In the genomic region with DNA sequence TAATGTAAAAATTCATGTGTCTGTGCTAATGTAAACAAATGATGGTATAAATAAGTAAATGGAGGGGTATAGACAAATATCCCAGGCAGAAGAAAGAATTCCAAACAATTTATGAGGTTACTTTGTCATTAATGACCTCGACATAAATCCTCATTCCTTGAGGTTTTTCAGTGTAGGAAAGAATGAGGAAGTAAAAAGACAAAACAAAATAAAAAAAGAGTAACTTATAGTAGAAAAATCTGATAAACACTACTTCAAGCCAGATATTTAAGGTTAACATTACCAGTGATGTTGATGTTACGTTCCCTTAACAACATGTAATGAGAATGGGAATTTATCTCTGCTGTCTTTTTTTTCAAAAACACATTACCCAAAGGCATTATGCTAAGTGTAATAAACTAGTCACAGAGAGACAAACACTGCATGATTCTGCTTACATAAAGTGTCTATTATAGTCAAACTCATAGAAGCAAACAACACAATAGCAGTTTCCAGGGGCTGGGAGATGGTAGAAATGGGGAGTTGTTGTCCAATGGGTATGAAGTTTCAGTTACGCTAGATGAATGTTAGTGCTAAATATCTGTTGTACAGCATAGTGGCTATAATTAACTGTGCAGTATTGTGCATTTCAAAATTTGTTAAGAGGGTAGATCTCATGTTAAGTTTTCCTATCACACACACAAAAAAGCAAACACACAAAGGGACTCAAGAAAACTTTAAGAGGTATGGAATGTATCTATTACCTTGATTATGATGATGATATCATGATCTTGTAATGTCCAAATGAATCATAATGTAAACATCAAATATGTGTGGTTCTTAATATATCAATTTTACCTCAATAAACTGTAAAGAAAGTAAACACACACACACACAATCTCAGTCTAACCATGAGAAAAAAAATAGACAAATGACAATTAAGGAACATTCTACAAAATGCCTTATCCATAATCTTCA, we compare ENCODE assay signal across 26 cellular contexts.
DNase-seq lines count a peak whose midpoint lies in the region; ATAC-seq and TF ChIP-seq lines count a peak whose summit lies in the region.
"Had no signal": no experiment of that assay in that cellular context is flagged by ENCODE, and none has a peak within 500 bp of the region (broad histone marks: within the 10 kb centered on the region; RNA-seq: fewer than 3 reads in every experiment).

No MANE protein-coding gene starts in this region.

- peak; percentile 77 for DNase-seq in Caki2 (ENCODE audit: low read depth)
- DNase-seq in HFFc6 = peak; percentile 21
- DNase-seq in brain microvascular endothelial cell = no peak
- DNase-seq in kidney tubule cell (ENCODE audit: low spot score) = peak; percentile 35
- DNase-seq in stimulated activated CD4-positive, alpha-beta T cell treated with anti-CD3 and anti-CD28 coated beads, Interleukin-4, amount 100 ng/mL, for 24 hours = no peak
- no peak for DNase-seq in osteocyte (ENCODE audit: extremely low spot score, unreplicated experiment)
- DNase-seq: activated CD8-positive, alpha-beta memory T cell treated with anti-CD3 and anti-CD28 coated beads for 24 hours; activated naive CD4-positive, alpha-beta T cell treated with Interleukin-2 at 50 U/mL for 16 hours; activated T-cell treated with anti-CD3 and anti-CD28 coated beads, Interleukin-2, amount 50 U/mL, for 4 hours; AML-193; amniotic stem cell; caudate nucleus; KBM-7; naive thymus-derived CD8-positive, alpha-beta T cell; NCI-H146; NCI-H69; SHP77 treated with DMSO at 0.1 percent for 48 hours; spleen; stimulated activated CD4-positive, alpha-beta T cell treated with anti-CD3 and anti-CD28 coated beads, Interleukin-4, amount 100 ng/mL, for 1 hour; stimulated activated naive CD8-positive, alpha-beta T cell treated with anti-CD3 and anti-CD28 coated beads, Interleukin-15, Interleukin-2, amounts not matched to agents 100 U/mL and 50 U/mL, for 24 hours; T-cell had no signal

- TF ChIP-seq CTCF in HFFc6 (IDR thresholded peaks at IDR 0.05) (no peak), brain microvascular endothelial cell (IDR thresholded peaks at IDR 0.05; ENCODE audit: low read depth, low read length, missing control alignments) (no peak), osteocyte (IDR thresholded peaks at IDR 0.05) (no peak)

- ATAC-seq in HG03354 (IDR thresholded peaks at IDR 0.05; ENCODE audit: poor library complexity, severe bottlenecking, unreplicated experiment) = no peak
- ATAC-seq in HG03432 (IDR thresholded peaks at IDR 0.05; ENCODE audit: unreplicated experiment) = no peak
- ATAC-seq: activated T-cell treated with anti-CD3 and anti-CD28 coated beads, Interleukin-2, amount 50 U/mL, for 4 hours; naive thymus-derived CD8-positive, alpha-beta T cell; stimulated activated naive CD8-positive, alpha-beta T cell treated with anti-CD3 and anti-CD28 coated beads, Interleukin-15, Interleukin-2, amounts not matched to agents 100 U/mL and 50 U/mL, for 24 hours; T-cell had no signal

- H3K4me3 Mint-ChIP-seq in HFFc6 (0 out of 2 replicates have a peak overlapping the region, but pooled peaks have one; percentile 0), osteocyte (ENCODE audit: unreplicated experiment) (no peak overlapping the region)
- H3K4me3 Mint-ChIP-seq: activated T-cell treated with anti-CD3 and anti-CD28 coated beads, Interleukin-2, amount 50 U/mL, for 4 hours; memory B cell; naive thymus-derived CD8-positive, alpha-beta T cell; T-cell had no signal

- H3K4me1 Mint-ChIP-seq in HFFc6 (ENCODE audit: low read depth) = peaks cover 33% of the 10 kb centered on the region
- H3K4me1 Mint-ChIP-seq in osteocyte (ENCODE audit: unreplicated experiment) = peaks cover 18% of the 10 kb centered on the region
- H3K4me1 Mint-ChIP-seq: memory B cell; naive thymus-derived CD8-positive, alpha-beta T cell; T-cell had no signal

- H3K9me3 Mint-ChIP-seq in HFFc6 (peaks cover 3% of the 10 kb centered on the region; the same call in 1 of the 2 replicates), osteocyte (ENCODE audit: unreplicated experiment) (peaks cover 21% of the 10 kb centered on the region)

- H3K4me3 ChIP-seq in brain microvascular endothelial cell (ENCODE audit: low read depth, low read length) = no peak overlapping the region
- H3K4me3 ChIP-seq: right atrium auricular region, spleen had no signal

- in situ Hi-C loops in Caki2 (cut with HindIII; ENCODE audit: low pct_unique_long_range_greater_than_20kb, low sequenced_read_pairs) = no loop called here
- in situ Hi-C loops in brain microvascular endothelial cell (cut with HindIII; ENCODE audit: low pct_ligation_motif_present, low sequenced_read_pairs) = no loop called here

- no peaks in the 10 kb centered on the region for H3K27me3 ChIP-seq in brain microvascular endothelial cell (replicated peaks)
- H3K27me3 ChIP-seq: right atrium auricular region, spleen had no signal

- H3K27ac Mint-ChIP-seq in HFFc6 (peak overlapping the region; percentile 30), osteocyte (ENCODE audit: unreplicated experiment) (no peak overlapping the region)
- H3K27ac Mint-ChIP-seq: memory B cell; naive thymus-derived CD8-positive, alpha-beta T cell; T-cell had no signal

- H3K36me3 Mint-ChIP-seq in HFFc6 (ENCODE audit: low read depth) (peaks cover 14% of the 10 kb centered on the region; the same call in 1 of the 2 replicates), osteocyte (ENCODE audit: unreplicated experiment) (no peaks in the 10 kb centered on the region)
- H3K36me3 Mint-ChIP-seq: memory B cell; naive thymus-derived CD8-positive, alpha-beta T cell; T-cell had no signal

- peak overlapping the region; percentile 43 for H3K27ac ChIP-seq in brain microvascular endothelial cell
- H3K27ac ChIP-seq: epithelial cell of prostate, right atrium auricular region, spleen had no signal

- H3K27me3 Mint-ChIP-seq in HFFc6 (ENCODE audit: insufficient read depth) = no peaks in the 10 kb centered on the region
- H3K27me3 Mint-ChIP-seq in osteocyte (ENCODE audit: unreplicated experiment) = no peaks in the 10 kb centered on the region
- H3K27me3 Mint-ChIP-seq: memory B cell; naive thymus-derived CD8-positive, alpha-beta T cell; T-cell had no signal

- no peaks in the 10 kb centered on the region for H3K36me3 ChIP-seq in brain microvascular endothelial cell (replicated peaks)
- H3K36me3 ChIP-seq: right atrium auricular region, spleen had no signal

Comparison
In these comparisons a context has a peak if more than half of its experiments do, and no peak if none do; other contexts are left out.
1. DNase-seq: peak in Caki2 (single experiment), HFFc6 (single experiment) and kidney tubule cell (single experiment); none in brain microvascular endothelial cell (single experiment), stimulated activated CD4-positive, alpha-beta T cell treated with anti-CD3 and anti-CD28 coated beads, Interleukin-4, amount 100 ng/mL, for 24 hours (single experiment) and osteocyte (single experiment).